Comparison of ENCODE assay signal across 1 cellular context in genomic region chr6:26205161-26205624, GRCh38.
A peak's percentile ranks its signal among the peaks of the same experiment; 100 is the strongest.
TF ChIP-seq lines count a peak whose summit lies in the region.

No MANE protein-coding gene starts in this region.

TF ChIP-seq in WTC11, 78 proteins besides CTCF, POLR2A, EP300 and RAD21 (continued from another document):
- TF ChIP-seq, protein P1, sequence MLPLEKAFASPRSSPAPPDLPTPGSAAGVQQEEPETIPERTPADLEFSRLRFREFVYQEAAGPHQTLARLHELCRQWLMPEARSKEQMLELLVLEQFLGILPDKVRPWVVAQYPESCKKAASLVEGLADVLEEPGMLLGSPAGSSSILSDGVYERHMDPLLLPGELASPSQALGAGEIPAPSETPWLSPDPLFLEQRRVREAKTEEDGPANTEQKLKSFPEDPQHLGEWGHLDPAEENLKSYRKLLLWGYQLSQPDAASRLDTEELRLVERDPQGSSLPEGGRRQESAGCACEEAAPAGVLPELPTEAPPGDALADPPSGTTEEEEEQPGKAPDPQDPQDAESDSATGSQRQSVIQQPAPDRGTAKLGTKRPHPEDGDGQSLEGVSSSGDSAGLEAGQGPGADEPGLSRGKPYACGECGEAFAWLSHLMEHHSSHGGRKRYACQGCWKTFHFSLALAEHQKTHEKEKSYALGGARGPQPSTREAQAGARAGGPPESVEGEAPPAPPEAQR (CRISPR knock-in tag; IDR thresholded peaks at IDR 0.05): no peak
- TF ChIP-seq CREM (CRISPR knock-in tag; IDR thresholded peaks at IDR 0.05): no peak
- TF ChIP-seq ZNF121 (CRISPR knock-in tag; IDR thresholded peaks at IDR 0.05): no peak
- TF ChIP-seq, protein P2, sequence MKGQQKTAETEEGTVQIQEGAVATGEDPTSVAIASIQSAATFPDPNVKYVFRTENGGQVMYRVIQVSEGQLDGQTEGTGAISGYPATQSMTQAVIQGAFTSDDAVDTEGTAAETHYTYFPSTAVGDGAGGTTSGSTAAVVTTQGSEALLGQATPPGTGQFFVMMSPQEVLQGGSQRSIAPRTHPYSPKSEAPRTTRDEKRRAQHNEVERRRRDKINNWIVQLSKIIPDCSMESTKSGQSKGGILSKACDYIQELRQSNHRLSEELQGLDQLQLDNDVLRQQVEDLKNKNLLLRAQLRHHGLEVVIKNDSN (CRISPR knock-in tag; IDR thresholded peaks at IDR 0.05): no peak
- no peak for TF ChIP-seq ZNF138 (CRISPR knock-in tag; conservative IDR thresholded peaks at IDR 0.05)
- TF ChIP-seq HMGA2 (CRISPR knock-in tag; IDR thresholded peaks at IDR 0.05): no peak
- TF ChIP-seq TEAD1 (CRISPR knock-in tag; IDR thresholded peaks at IDR 0.05): no peak
- TF ChIP-seq CBFB (CRISPR knock-in tag; IDR thresholded peaks at IDR 0.05; ENCODE audit: low read depth): no peak
- no peak for TF ChIP-seq CREB1 (CRISPR knock-in tag; IDR thresholded peaks at IDR 0.05)
- no peak for TF ChIP-seq NR3C1 (CRISPR knock-in tag; conservative IDR thresholded peaks at IDR 0.05; ENCODE audit: low read depth)
- TF ChIP-seq ZNF425 (CRISPR knock-in tag; conservative IDR thresholded peaks at IDR 0.05): peak; percentile 96
- TF ChIP-seq, protein P3, sequence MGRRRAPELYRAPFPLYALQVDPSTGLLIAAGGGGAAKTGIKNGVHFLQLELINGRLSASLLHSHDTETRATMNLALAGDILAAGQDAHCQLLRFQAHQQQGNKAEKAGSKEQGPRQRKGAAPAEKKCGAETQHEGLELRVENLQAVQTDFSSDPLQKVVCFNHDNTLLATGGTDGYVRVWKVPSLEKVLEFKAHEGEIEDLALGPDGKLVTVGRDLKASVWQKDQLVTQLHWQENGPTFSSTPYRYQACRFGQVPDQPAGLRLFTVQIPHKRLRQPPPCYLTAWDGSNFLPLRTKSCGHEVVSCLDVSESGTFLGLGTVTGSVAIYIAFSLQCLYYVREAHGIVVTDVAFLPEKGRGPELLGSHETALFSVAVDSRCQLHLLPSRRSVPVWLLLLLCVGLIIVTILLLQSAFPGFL (CRISPR knock-in tag; IDR thresholded peaks at IDR 0.05; ENCODE audit: borderline replicate concordance): no peak
- TF ChIP-seq, protein P4, sequence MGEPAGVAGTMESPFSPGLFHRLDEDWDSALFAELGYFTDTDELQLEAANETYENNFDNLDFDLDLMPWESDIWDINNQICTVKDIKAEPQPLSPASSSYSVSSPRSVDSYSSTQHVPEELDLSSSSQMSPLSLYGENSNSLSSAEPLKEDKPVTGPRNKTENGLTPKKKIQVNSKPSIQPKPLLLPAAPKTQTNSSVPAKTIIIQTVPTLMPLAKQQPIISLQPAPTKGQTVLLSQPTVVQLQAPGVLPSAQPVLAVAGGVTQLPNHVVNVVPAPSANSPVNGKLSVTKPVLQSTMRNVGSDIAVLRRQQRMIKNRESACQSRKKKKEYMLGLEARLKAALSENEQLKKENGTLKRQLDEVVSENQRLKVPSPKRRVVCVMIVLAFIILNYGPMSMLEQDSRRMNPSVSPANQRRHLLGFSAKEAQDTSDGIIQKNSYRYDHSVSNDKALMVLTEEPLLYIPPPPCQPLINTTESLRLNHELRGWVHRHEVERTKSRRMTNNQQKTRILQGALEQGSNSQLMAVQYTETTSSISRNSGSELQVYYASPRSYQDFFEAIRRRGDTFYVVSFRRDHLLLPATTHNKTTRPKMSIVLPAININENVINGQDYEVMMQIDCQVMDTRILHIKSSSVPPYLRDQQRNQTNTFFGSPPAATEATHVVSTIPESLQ (CRISPR knock-in tag; IDR thresholded peaks at IDR 0.05): no peak
- TF ChIP-seq, protein P5, sequence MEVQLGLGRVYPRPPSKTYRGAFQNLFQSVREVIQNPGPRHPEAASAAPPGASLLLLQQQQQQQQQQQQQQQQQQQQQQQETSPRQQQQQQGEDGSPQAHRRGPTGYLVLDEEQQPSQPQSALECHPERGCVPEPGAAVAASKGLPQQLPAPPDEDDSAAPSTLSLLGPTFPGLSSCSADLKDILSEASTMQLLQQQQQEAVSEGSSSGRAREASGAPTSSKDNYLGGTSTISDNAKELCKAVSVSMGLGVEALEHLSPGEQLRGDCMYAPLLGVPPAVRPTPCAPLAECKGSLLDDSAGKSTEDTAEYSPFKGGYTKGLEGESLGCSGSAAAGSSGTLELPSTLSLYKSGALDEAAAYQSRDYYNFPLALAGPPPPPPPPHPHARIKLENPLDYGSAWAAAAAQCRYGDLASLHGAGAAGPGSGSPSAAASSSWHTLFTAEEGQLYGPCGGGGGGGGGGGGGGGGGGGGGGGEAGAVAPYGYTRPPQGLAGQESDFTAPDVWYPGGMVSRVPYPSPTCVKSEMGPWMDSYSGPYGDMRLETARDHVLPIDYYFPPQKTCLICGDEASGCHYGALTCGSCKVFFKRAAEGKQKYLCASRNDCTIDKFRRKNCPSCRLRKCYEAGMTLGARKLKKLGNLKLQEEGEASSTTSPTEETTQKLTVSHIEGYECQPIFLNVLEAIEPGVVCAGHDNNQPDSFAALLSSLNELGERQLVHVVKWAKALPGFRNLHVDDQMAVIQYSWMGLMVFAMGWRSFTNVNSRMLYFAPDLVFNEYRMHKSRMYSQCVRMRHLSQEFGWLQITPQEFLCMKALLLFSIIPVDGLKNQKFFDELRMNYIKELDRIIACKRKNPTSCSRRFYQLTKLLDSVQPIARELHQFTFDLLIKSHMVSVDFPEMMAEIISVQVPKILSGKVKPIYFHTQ (CRISPR knock-in tag; IDR thresholded peaks at IDR 0.05): peak; percentile 100
- TF ChIP-seq ZNF532 (CRISPR knock-in tag; IDR thresholded peaks at IDR 0.05; ENCODE audit: borderline replicate concordance): peak; percentile 99
TF ChIP-seq in WTC11: peak in this region for 11.
